ENCODE assay signal across 21 cellular contexts in genomic region chr12:86122846-86123468, GRCh38.
"Had no signal": no experiment of that assay in that cellular context is flagged by ENCODE, and none has a peak within 500 bp of the region (broad histone marks: within the 10 kb centered on the region; RNA-seq: fewer than 3 reads in every experiment).

No MANE protein-coding gene starts in this region.

- H3K27me3 ChIP-seq: colonic mucosa, heart right ventricle, left lung, right lobe of liver, testis, transverse colon had no signal

- H3K27ac ChIP-seq: colonic mucosa, heart right ventricle, left lung, lower lobe of right lung, right lobe of liver, testis, transverse colon had no signal

- ATAC-seq: activated CD4-positive, alpha-beta T cell treated with anti-CD3 and anti-CD28 coated beads for 36 hours; activated CD8-positive, alpha-beta memory T cell treated with anti-CD3 and anti-CD28 coated beads, Interleukin-2, amount 10 ng/mL, durations not matched to agents 7 days and 5 days; activated CD8-positive, alpha-beta T cell treated with anti-CD3 and anti-CD28 coated beads, Interleukin-2, amount 10 ng/mL, durations not matched to agents 7 days and 5 days; activated naive CD8-positive, alpha-beta T cell treated with anti-CD3 and anti-CD28 coated beads, Interleukin-2, amount 50 U/mL, for 24 hours; effector memory CD8-positive, alpha-beta T cell; esophagus mucosa; heart right ventricle; left lung; lower lobe of right lung; natural killer cell; right lobe of liver; stimulated activated naive CD8-positive, alpha-beta T cell treated with anti-CD3 and anti-CD28 coated beads, Interleukin-15, Interleukin-2, amounts not matched to agents 100 U/mL and 50 U/mL, for 24 hours had no signal

- H3K36me3 ChIP-seq: colonic mucosa, heart right ventricle, left lung, lower lobe of right lung, right lobe of liver, transverse colon had no signal

- H3K9me3 ChIP-seq: colonic mucosa, heart right ventricle, left lung, lower lobe of right lung, right lobe of liver, testis, transverse colon had no signal

- H3K4me1 ChIP-seq: colonic mucosa, heart right ventricle, left lung, lower lobe of right lung, right lobe of liver, testis, transverse colon had no signal

- H3K4me3 ChIP-seq: colonic mucosa, heart right ventricle, left lung, lower lobe of right lung, right lobe of liver, testis, transverse colon had no signal

- DNase-seq: activated CD4-positive, alpha-beta T cell treated with anti-CD3 and anti-CD28 coated beads for 36 hours; activated CD4-positive, CD25-positive, alpha-beta regulatory T cell; activated CD8-positive, alpha-beta memory T cell treated with anti-CD3 and anti-CD28 coated beads, Interleukin-2, amount 10 ng/mL, durations not matched to agents 7 days and 5 days; activated CD8-positive, alpha-beta T cell treated with anti-CD3 and anti-CD28 coated beads, Interleukin-2, amount 10 ng/mL, durations not matched to agents 7 days and 5 days; activated naive CD8-positive, alpha-beta T cell treated with anti-CD3 and anti-CD28 coated beads, Interleukin-2, amount 50 U/mL, for 24 hours; activated T-cell treated with anti-CD3 and anti-CD28 coated beads, Interleukin-2, amount 50 U/mL, for 48 hours; cerebellar nuclear complex; colonic mucosa; effector memory CD8-positive, alpha-beta T cell; foreskin melanocyte; heart right ventricle; left lung; lower lobe of right lung; mesenchymal stem cell; natural killer cell; right lobe of liver; stimulated activated CD4-positive, alpha-beta T cell treated with anti-CD3 and anti-CD28 coated beads, Interleukin-4, amount 100 ng/mL, for 1 hour; stimulated activated naive CD8-positive, alpha-beta T cell treated with anti-CD3 and anti-CD28 coated beads, Interleukin-15, Interleukin-2, amounts not matched to agents 100 U/mL and 50 U/mL, for 24 hours; testis; transverse colon had no signal
